ENCODE assay signal across 11 cellular contexts in genomic region chr4:5052424-5052702, GRCh38. TPM values are rescaled to one million over a fixed set of nuclear protein-coding genes. Genes with fewer than 3 reads are reported as not detected.
A peak's percentile ranks its signal among the peaks of the same experiment; 100 is the strongest.
DNase-seq lines count a peak whose midpoint lies in the region; ATAC-seq, FAIRE-seq and TF ChIP-seq lines count a peak whose summit lies in the region.
"Had no signal": no experiment of that assay in that cellular context is flagged by ENCODE, and none has a peak within 500 bp of the region (broad histone marks: within the 10 kb centered on the region; RNA-seq: fewer than 3 reads in every experiment).

No MANE protein-coding gene starts in this region.

- peak overlapping the region; percentile 76 to 88 (median 86) for H3K4me3 Mint-ChIP-seq in naive B cell
- no peak overlapping the region for H3K4me3 Mint-ChIP-seq in stimulated activated naive B cell treated with anti-CD40 and anti-IgM and Interleukin-4, amounts not matched to agents 10 μg/mL and 1 μg/mL and 100 μg/mL, for 72 hours

- H3K4me1 ChIP-seq in A549 (peaks cover 23% of the 10 kb centered on the region), ES-I3 (ENCODE audit: insufficient read depth, low read length) (no peaks in the 10 kb centered on the region; the same call in 1 of the 2 replicates)

- no peak for DNase-seq in A549 (ENCODE audit: low read depth in 1 of 2, low spot score in 1 of 2)
- DNase-seq in coronary artery (ENCODE audit: low spot score), result no peak
- no peak for DNase-seq in naive B cell
- DNase-seq in stimulated activated naive B cell treated with anti-CD40 and anti-IgM and Interleukin-4, amounts not matched to agents 10 μg/mL and 1 μg/mL and 100 μg/mL, for 72 hours, result no peak
- no peak for DNase-seq in middle frontal gyrus (ENCODE audit: extremely low spot score, low spot score)
- no peak for DNase-seq in activated CD4-positive, alpha-beta T cell treated with anti-CD3 and anti-CD28 coated beads for 4 hours
- DNase-seq: NCI-H510A had no signal

- peaks cover 11 to 21% (median 18%) of the 10 kb centered on the region in 3 donors for H3K4me1 Mint-ChIP-seq in naive B cell
- H3K4me1 Mint-ChIP-seq in stimulated activated naive B cell treated with anti-CD40 and anti-IgM and Interleukin-4, amounts not matched to agents 10 μg/mL and 1 μg/mL and 100 μg/mL, for 72 hours, result peaks cover 9 to 14% of the 10 kb centered on the region in 2 donors

- ATAC-seq in A549 (peak in 1 of 2 experiments; percentile 8; a peak in 3 of 6 replicates), naive B cell (ENCODE audit: low read depth in 2 of 2) (no peak), GM19463 (IDR thresholded peaks at IDR 0.05; ENCODE audit: unreplicated experiment) (no peak)
- ATAC-seq in stimulated activated naive B cell treated with anti-CD40 and anti-IgM and Interleukin-4, amounts not matched to agents 10 μg/mL and 1 μg/mL and 100 μg/mL, for 72 hours (replicated peaks), result no peak

- WGBS in A549 (ENCODE audit: missing lambda C conversion rate), result 69% methylated on average over 4 of the region's 6 CpGs

- no peaks in the 10 kb centered on the region for H3K36me3 Mint-ChIP-seq in naive B cell
- no peaks in the 10 kb centered on the region for H3K36me3 Mint-ChIP-seq in stimulated activated naive B cell treated with anti-CD40 and anti-IgM and Interleukin-4, amounts not matched to agents 10 μg/mL and 1 μg/mL and 100 μg/mL, for 72 hours

- H3K9me3 ChIP-seq in A549, result no peaks in the 10 kb centered on the region
- no peaks in the 10 kb centered on the region for H3K9me3 ChIP-seq in ES-I3 (ENCODE audit: control insufficient read depth, insufficient read depth, low read length)

- no peak for FAIRE-seq in A549 (lab: Jason Lieb, UNC)
- FAIRE-seq: colon had no signal

- TF ChIP-seq CTCF in A549 (IDR thresholded peaks at IDR 0.05), result no peak
- no peak for TF ChIP-seq CTCF in coronary artery (IDR thresholded peaks at IDR 0.05)

- H3K4me2 ChIP-seq in A549, result peak overlapping the region; percentile 100

- TF ChIP-seq RAD21 in A549 (conservative IDR thresholded peaks at IDR 0.05 in 1 of 2, IDR thresholded peaks at IDR 0.05 in 1 of 2), result no peak

- CTCF ChIA-PET in A549 (lab: Yijun Ruan, JAX), result interaction anchor here (0.6 to 7.3 kb wide), 4 partner anchors 14 to 407 kb away, joined by 3 to 44 read pairs (median 4); no protein-coding TSS in a partner anchor

- peaks cover 34 to 49% (median 48%) of the 10 kb centered on the region in 3 donors for H3K27me3 Mint-ChIP-seq in naive B cell
- peaks cover 32 to 40% of the 10 kb centered on the region in 2 donors for H3K27me3 Mint-ChIP-seq in stimulated activated naive B cell treated with anti-CD40 and anti-IgM and Interleukin-4, amounts not matched to agents 10 μg/mL and 1 μg/mL and 100 μg/mL, for 72 hours

- POLR2A ChIA-PET in A549 (lab: Yijun Ruan, JAX), result no interaction called here

- no peak for TF ChIP-seq POLR2A in A549 (IDR thresholded peaks at IDR 0.05; ENCODE audit: low read length)

- H3K27ac Mint-ChIP-seq in naive B cell, result no peak overlapping the region
- H3K27ac Mint-ChIP-seq in stimulated activated naive B cell treated with anti-CD40 and anti-IgM and Interleukin-4, amounts not matched to agents 10 μg/mL and 1 μg/mL and 100 μg/mL, for 72 hours, result no peak overlapping the region
- H3K27ac Mint-ChIP-seq: stimulated activated naive CD8-positive, alpha-beta T cell treated with anti-CD3 and anti-CD28 coated beads, Interleukin-15, amount 100 ng/mL, for 72 hours had no signal

- H3K9ac ChIP-seq in ES-I3 (ENCODE audit: low read depth, low read length), result peak overlapping the region; percentile 49; the same call in 1 of the 2 replicates

- H3K27ac ChIP-seq in A549 (peak overlapping the region; percentile 78 to 94; a peak in 4 of 6 replicates), coronary artery (no peak overlapping the region)

- peaks cover 0 to 2% (median 0%) of the 10 kb centered on the region in 7 donors for H3K9me3 Mint-ChIP-seq in naive B cell
- H3K9me3 Mint-ChIP-seq in stimulated activated naive B cell treated with anti-CD40 and anti-IgM and Interleukin-4, amounts not matched to agents 10 μg/mL and 1 μg/mL and 100 μg/mL, for 72 hours, result no peaks in the 10 kb centered on the region
- H3K9me3 Mint-ChIP-seq: stimulated activated naive CD8-positive, alpha-beta T cell treated with anti-CD3 and anti-CD28 coated beads, Interleukin-15, amount 100 ng/mL, for 72 hours had no signal

- no peak for TF ChIP-seq EP300 in A549 (IDR thresholded peaks at IDR 0.05)

- no peaks in the 10 kb centered on the region for H3K36me3 ChIP-seq in ES-I3 (ENCODE audit: insufficient read depth, low read length)

- H3K4me3 ChIP-seq in A549 (peak overlapping the region; percentile 63), coronary artery (peak overlapping the region; percentile 79)

TF ChIP-seq in A549, 52 proteins besides CTCF, POLR2A, EP300 and RAD21:
- TF ChIP-seq CEBPB (IDR thresholded peaks at IDR 0.05) (no peak), KDM5A (IDR thresholded peaks at IDR 0.05) (no peak)

RNA-seq across cellular contexts. Expression of gene STK32B, which starts 1.1 kb away (rescaled TPM):
- polyA plus RNA-seq in A549 (2011; rRNA removed) (10.8 and 12.1 TPM in 2 replicates), A549 (2017; fragmentation: RNase III; extraction: RNeasy Plus Mini Kit Qiagen cat#74134 plus additional on column Dnase treatment) (7.6 to 10.5 TPM (median 8.3 TPM) in 3 replicates), naive B cell (ENCODE audit: low read depth in 6 of 6) (1 to 10 TPM in 3 of 6 donors, under 1 TPM in 1, not detected in 2; 0.27 to 4.7 (median 1.2) TPM)
- 12.6 and 15.6 TPM in 2 replicates for polyA plus RNA-seq in A549 (2012; cell fraction: cytosol; rRNA removed)
- 16.9 and 17.2 TPM in 2 replicates for polyA plus RNA-seq in A549 (2012; cell fraction: nucleus; rRNA removed)
- polyA minus RNA-seq in A549 (2011; rRNA and poly(A)+ RNA removed), result 10.7 and 11.3 TPM in 2 replicates

RNA-seq across cellular contexts. Expression of gene CYTL1, which starts 33.1 kb away (rescaled TPM):
- polyA plus RNA-seq in A549 (2011; rRNA removed) (not detected in 2 replicates), A549 (2017; fragmentation: RNase III; extraction: RNeasy Plus Mini Kit Qiagen cat#74134 plus additional on column Dnase treatment) (not detected in 3 replicates), naive B cell (ENCODE audit: low read depth in 6 of 6) (not detected)
- not detected in 2 replicates for polyA plus RNA-seq in A549 (2012; cell fraction: cytosol; rRNA removed)
- not detected in 2 replicates for polyA plus RNA-seq in A549 (2012; cell fraction: nucleus; rRNA removed)
- polyA minus RNA-seq in A549 (2011; rRNA and poly(A)+ RNA removed), result not detected in 2 replicates

Comparison
In these comparisons a context has a peak if more than half of its experiments do, and no peak if none do; other contexts are left out.
1. H3K27ac ChIP-seq: peak in A549 (2 of 2); none in coronary artery (0 of 2).
2. H3K4me3 Mint-ChIP-seq: peak in naive B cell (8 of 8); none in stimulated activated naive B cell treated with anti-CD40 and anti-IgM and Interleukin-4, amounts not matched to agents 10 μg/mL and 1 μg/mL and 100 μg/mL, for 72 hours (0 of 2).